19 cellular contexts compared by ENCODE assay signal in the genomic region with DNA sequence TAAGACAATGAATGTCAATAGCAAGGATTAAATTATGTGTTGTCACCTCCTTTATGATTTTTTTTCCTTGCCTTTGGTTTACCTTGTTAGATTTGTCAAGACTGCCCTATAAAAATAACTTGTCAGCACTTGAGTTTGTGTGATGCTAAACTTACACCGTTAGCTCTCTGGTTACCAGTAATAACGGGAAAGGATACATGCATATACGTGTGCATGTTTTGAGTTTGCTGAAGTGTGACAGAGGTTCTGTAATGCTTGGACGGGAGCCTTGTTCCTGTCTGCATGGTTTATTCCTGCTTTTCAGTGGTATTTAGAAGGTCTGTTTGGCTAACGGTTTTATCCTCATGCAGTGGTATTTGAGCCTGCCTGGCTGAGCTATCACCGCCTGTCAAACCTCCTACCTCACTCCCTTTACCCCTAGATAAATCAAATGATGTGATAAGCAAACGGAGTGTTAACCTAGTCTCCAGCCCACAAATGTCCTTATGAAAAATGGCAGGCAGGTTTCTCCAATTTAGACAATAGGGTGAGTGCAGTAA.
DNase-seq lines count a peak whose midpoint lies in the region; FAIRE-seq and TF ChIP-seq lines count a peak whose summit lies in the region.
"Had no signal": no experiment of that assay in that cellular context is flagged by ENCODE, and none has a peak within 500 bp of the region (broad histone marks: within the 10 kb centered on the region; RNA-seq: fewer than 3 reads in every experiment).

No MANE protein-coding gene starts in this region.

- H3K23ac ChIP-seq in mesendoderm (ENCODE audit: low read length): no peak overlapping the region

- H3K27me3 Mint-ChIP-seq in astrocyte (ENCODE audit: low read depth, unreplicated experiment): no peaks in the 10 kb centered on the region
- H3K27me3 Mint-ChIP-seq: CD4-positive, alpha-beta memory T cell had no signal

- no peak overlapping the region for H3K4ac ChIP-seq in mesendoderm (ENCODE audit: low read depth, low read length)

- no peak overlapping the region for H3K27ac Mint-ChIP-seq in astrocyte (ENCODE audit: unreplicated experiment)
- H3K27ac Mint-ChIP-seq: CD4-positive, alpha-beta memory T cell; H9 had no signal

- H3K27ac ChIP-seq in astrocyte (ENCODE audit: low read depth, low read length) (no peak overlapping the region), mesendoderm (ENCODE audit: low read depth, low read length) (no peak overlapping the region), uterus (peak overlapping the region; percentile 64 to 67)
- H3K27ac ChIP-seq: A549, C4-2B had no signal

- H3K9ac ChIP-seq in astrocyte (ENCODE audit: low read length): no peak overlapping the region
- no peak overlapping the region for H3K9ac ChIP-seq in mesendoderm (ENCODE audit: low read length)

- H3K27me3 ChIP-seq in astrocyte (ENCODE audit: insufficient read depth, low read length): no peaks in the 10 kb centered on the region
- H3K27me3 ChIP-seq in mesendoderm (ENCODE audit: insufficient read depth, low read length, poor library complexity): no peaks in the 10 kb centered on the region
- H3K27me3 ChIP-seq in uterus: no peaks in the 10 kb centered on the region
- H3K27me3 ChIP-seq: BE2C had no signal

- no peak for TF ChIP-seq POLR2A in uterus (IDR thresholded peaks at IDR 0.05)

- H4K5ac ChIP-seq in mesendoderm (ENCODE audit: low read length): no peak overlapping the region

- H3K4me1 ChIP-seq in astrocyte (ENCODE audit: insufficient read depth, low read length) (no peaks in the 10 kb centered on the region), mesendoderm (ENCODE audit: control insufficient read depth, low read depth, low read length) (no peaks in the 10 kb centered on the region), uterus (peaks cover 0 to 9% of the 10 kb centered on the region in 2 donors)
- H3K4me1 ChIP-seq: A549, BE2C had no signal

- H3K79me1 ChIP-seq in mesendoderm (ENCODE audit: low read length): no peaks in the 10 kb centered on the region

- H2BK15ac ChIP-seq in mesendoderm (replicated peaks; ENCODE audit: low read depth): no peak overlapping the region

- no peaks in the 10 kb centered on the region for H3K4me1 Mint-ChIP-seq in astrocyte (ENCODE audit: low read depth, unreplicated experiment)
- H3K4me1 Mint-ChIP-seq: CD4-positive, alpha-beta memory T cell had no signal

- H3K9me3 ChIP-seq in astrocyte (ENCODE audit: insufficient read depth, low read depth, low read length): no peaks in the 10 kb centered on the region
- peaks cover 0 to 10% of the 10 kb centered on the region in 2 donors for H3K9me3 ChIP-seq in uterus
- H3K9me3 ChIP-seq: A549, BE2C had no signal

- DNase-seq in astrocyte (ENCODE audit: low read depth) (peak; percentile 49), glomerular visceral epithelial cell (ENCODE audit: extremely low spot score) (peak; percentile 12), mesendoderm (peak; percentile 5), uterus (peak; percentile 61 to 83), NCI-H146 (lab: John Stamatoyannopoulos, UW) (no peak), GM13977 (ENCODE audit: low spot score) (no peak)
- DNase-seq: BE2C; CD4-positive, alpha-beta memory T cell; DMS153; DMS79 treated with DMSO at 0.1 percent for 48 hours; EL; GOT3; H9; IMR-90 had no signal

- FAIRE-seq in astrocyte (lab: Jason Lieb, UNC): no peak
- FAIRE-seq: A549, D721Med, G401.6, GM12891 had no signal

- TF ChIP-seq CTCF in astrocyte (IDR thresholded peaks at IDR 0.05; ENCODE audit: insufficient read depth, low read depth, low read length): no peak
- TF ChIP-seq CTCF in uterus (IDR thresholded peaks at IDR 0.05): no peak
- no peak for TF ChIP-seq CTCF in GM13977 (IDR thresholded peaks at IDR 0.05; ENCODE audit: extremely low read depth, insufficient read depth, missing control alignments)

- H3K4me3 ChIP-seq in astrocyte (ENCODE audit: insufficient read depth, low read depth, low read length): no peak overlapping the region
- H3K4me3 ChIP-seq in mesendoderm (ENCODE audit: low read length): no peak overlapping the region
- no peak overlapping the region for H3K4me3 ChIP-seq in uterus
- H3K4me3 ChIP-seq: A549 had no signal

- H4K20me1 ChIP-seq in astrocyte (ENCODE audit: insufficient read depth, low read length): no peaks in the 10 kb centered on the region

- no peak overlapping the region for H3K4me3 Mint-ChIP-seq in astrocyte (ENCODE audit: unreplicated experiment)
- H3K4me3 Mint-ChIP-seq: CD4-positive, alpha-beta memory T cell; H9 had no signal

- H3K36me3 Mint-ChIP-seq in astrocyte (ENCODE audit: low read depth, unreplicated experiment): no peaks in the 10 kb centered on the region
- H3K36me3 Mint-ChIP-seq: CD4-positive, alpha-beta memory T cell had no signal

- no peak overlapping the region for H3K18ac ChIP-seq in mesendoderm (ENCODE audit: low read length)

- no peak overlapping the region for H2BK5ac ChIP-seq in mesendoderm (ENCODE audit: low read length)

- H2BK120ac ChIP-seq in mesendoderm (ENCODE audit: low read depth, low read length): no peak overlapping the region

- H3K56ac ChIP-seq in mesendoderm (ENCODE audit: low read length): no peak overlapping the region

- no CpG with 5 or more reads among the region's 7 CpGs for WGBS in mesendoderm (ENCODE audit: extremely low coverage, insufficient coverage, low lambda C conversion rate)

- H3K4me2 ChIP-seq in astrocyte (ENCODE audit: low read length): no peak overlapping the region
- no peak overlapping the region for H3K4me2 ChIP-seq in mesendoderm (ENCODE audit: low read length)
- H3K4me2 ChIP-seq: A549 had no signal

- H3K79me2 ChIP-seq in astrocyte (ENCODE audit: insufficient read depth, low read length) (no peaks in the 10 kb centered on the region), mesendoderm (ENCODE audit: control insufficient read depth, insufficient read depth, low read length) (no peaks in the 10 kb centered on the region)

- peaks cover 7% of the 10 kb centered on the region for H3K9me3 Mint-ChIP-seq in astrocyte (ENCODE audit: unreplicated experiment)

- H2AFZ ChIP-seq in astrocyte (ENCODE audit: low read depth, low read length): no peak overlapping the region

- in situ Hi-C loops in GM13977 (cut with MboI; ENCODE audit: low pct_unique_long_range_greater_than_20kb, low sequenced_read_pairs, unreplicated experiment): no loop called here

- H4K8ac ChIP-seq in mesendoderm (ENCODE audit: low read depth, low read length): no peak overlapping the region

- intact Hi-C loops in uterus (cut with DNase I; ENCODE audit: low total_unique reads): no loop called here

- H2AK5ac ChIP-seq in mesendoderm (ENCODE audit: low read length): no peak overlapping the region

- H3K36me3 ChIP-seq in astrocyte (ENCODE audit: insufficient read depth, low read length): no peaks in the 10 kb centered on the region
- no peaks in the 10 kb centered on the region for H3K36me3 ChIP-seq in mesendoderm (ENCODE audit: control insufficient read depth, insufficient read depth, low read length)
- H3K36me3 ChIP-seq in uterus: no peaks in the 10 kb centered on the region
- H3K36me3 ChIP-seq: BE2C had no signal

Comparison
In these comparisons a context has a peak if more than half of its experiments do, and no peak if none do; other contexts are left out.
1. DNase-seq: peak in astrocyte (single experiment), glomerular visceral epithelial cell (single experiment), mesendoderm (single experiment) and uterus (2 of 2); none in NCI-H146 (single experiment) and GM13977 (single experiment).
2. H3K27ac ChIP-seq: peak in uterus (2 of 2); none in astrocyte (single experiment) and mesendoderm (single experiment).